In the genomic region with DNA sequence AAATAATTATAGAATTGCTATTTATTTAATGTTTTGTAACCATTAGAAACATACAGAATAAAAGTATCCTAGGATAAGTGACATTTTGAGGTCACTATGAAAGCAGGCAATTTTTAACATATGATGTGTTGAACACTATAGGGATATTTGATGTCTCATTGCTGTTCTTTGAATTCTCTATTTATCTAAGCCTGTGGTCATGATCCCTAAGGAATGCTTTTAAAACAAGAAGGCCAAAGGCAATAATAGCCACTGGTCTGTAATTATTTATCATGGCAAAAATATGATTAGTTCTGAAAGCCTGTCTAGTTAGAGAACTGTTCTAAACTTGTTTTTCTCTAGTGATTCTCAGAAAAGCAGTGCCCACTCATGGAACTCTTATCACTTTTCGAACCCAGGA, we compare ENCODE assay signal across 17 cellular contexts.
"Had no signal": no experiment of that assay in that cellular context is flagged by ENCODE, and none has a peak within 500 bp of the region (broad histone marks: within the 10 kb centered on the region; RNA-seq: fewer than 3 reads in every experiment).

No MANE protein-coding gene starts in this region.

- H3K4me3 ChIP-seq: adrenal gland, body of pancreas, hepatocyte, lung, skin epidermis had no signal

- H3K27me3 ChIP-seq: adrenal gland, body of pancreas, hepatocyte, neutrophil had no signal

- H3K27ac ChIP-seq: adrenal gland, body of pancreas, hepatocyte, neutrophil, skin epidermis had no signal

- DNase-seq: activated CD4-positive, alpha-beta T cell treated with anti-CD3 and anti-CD28 coated beads, Interleukin-2, amount 50 U/mL, for 4 hours; activated gamma-delta T cell; adrenal gland; body of pancreas; central memory CD4-positive, alpha-beta T cell; cortex of kidney; effector CD4-positive, alpha-beta T cell; left colon; stimulated activated CD4-positive, alpha-beta T cell treated with anti-CD3 and anti-CD28 coated beads, Interleukin-4, amount 100 ng/mL, for 1 hour; stimulated activated naive CD8-positive, alpha-beta T cell treated with anti-CD3 and anti-CD28 coated beads, Interleukin-15, amount 100 ng/mL, for 72 hours; trophoblast cell had no signal

- H3K9me3 ChIP-seq: adrenal gland, body of pancreas, neutrophil had no signal

- H2AFZ ChIP-seq: hepatocyte had no signal

- H3K4me2 ChIP-seq: hepatocyte had no signal

- H3K36me3 ChIP-seq: adrenal gland had no signal

- H3K4me1 ChIP-seq: adrenal gland, body of pancreas had no signal

- ATAC-seq: body of pancreas; esophagus mucosa; left colon; natural killer cell treated with Interleukin-12 subunit alpha and Interleukin-12 subunit beta and Interleukin-15 and Interleukin-18, amount 100 ng/mL, for 72 hours; stimulated activated naive CD8-positive, alpha-beta T cell treated with anti-CD3 and anti-CD28 coated beads, Interleukin-15, amount 100 ng/mL, for 72 hours had no signal

- H3K79me2 ChIP-seq: hepatocyte had no signal
